Comparison of ENCODE assay signal across 20 cellular contexts in genomic region chr12:47858511-47859266, GRCh38. TPM values are rescaled to one million over a fixed set of nuclear protein-coding genes. Genes with fewer than 3 reads are reported as not detected.
DNase-seq lines count a peak whose midpoint lies in the region; ATAC-seq and TF ChIP-seq lines count a peak whose summit lies in the region.
"Had no signal": no experiment of that assay in that cellular context is flagged by ENCODE, and none has a peak within 500 bp of the region (broad histone marks: within the 10 kb centered on the region; RNA-seq: fewer than 3 reads in every experiment).

No MANE protein-coding gene starts in this region.

- intact Hi-C loops in activated naive CD4-positive, alpha-beta T cell treated with anti-CD3 and anti-CD28 coated beads for 36 hours (cut with micrococcal nuclease), result no loop called here
- intact Hi-C loops in activated CD4-positive, alpha-beta memory T cell treated with anti-CD3 and anti-CD28 coated beads for 36 hours (cut with micrococcal nuclease), result no loop called here
- intact Hi-C loops in esophagus squamous epithelium (cut with DNase I), result no loop called here

- CTCF ChIA-PET in activated naive CD4-positive, alpha-beta T cell treated with anti-CD3 and anti-CD28 coated beads for 36 hours (lab: Charles Lee), result interaction anchor here (0.9 to 1.1 kb wide), 2 partner anchors 20 to 26 kb away, joined by 3 read pairs; no protein-coding TSS in a partner anchor
- CTCF ChIA-PET in activated CD4-positive, alpha-beta memory T cell treated with anti-CD3 and anti-CD28 coated beads for 36 hours (lab: Charles Lee), result interaction anchor here (0.7 to 2.3 kb wide), 2 partner anchors 20 to 116 kb away, joined by 3 to 9 read pairs; no protein-coding TSS in a partner anchor

- TF ChIP-seq POLR2A in esophagus squamous epithelium (IDR thresholded peaks at IDR 0.05), result no peak

- H3K27ac ChIP-seq in esophagus squamous epithelium, result peak overlapping the region; percentile 68 to 86 (median 80)

- no peak for ATAC-seq in stimulated activated naive CD8-positive, alpha-beta T cell treated with anti-CD3 and anti-CD28 coated beads, Interleukin-15, amount 100 ng/mL, for 72 hours
- no peak for ATAC-seq in HG02884 (IDR thresholded peaks at IDR 0.05; ENCODE audit: unreplicated experiment)
- ATAC-seq: activated T-cell treated with anti-CD3 and anti-CD28 coated beads, Interleukin-2, amount 50 U/mL, for 4 hours; GM12878; GM23338 had no signal

- peaks cover 0 to 46% (median 12%) of the 10 kb centered on the region in 3 donors for H3K36me3 ChIP-seq in esophagus squamous epithelium

- H3K9me3 ChIP-seq in esophagus squamous epithelium, result no peaks in the 10 kb centered on the region

- no peak overlapping the region for H3K4me3 Mint-ChIP-seq in activated naive CD4-positive, alpha-beta T cell treated with anti-CD3 and anti-CD28 coated beads for 36 hours
- H3K4me3 Mint-ChIP-seq in activated CD4-positive, alpha-beta memory T cell treated with anti-CD3 and anti-CD28 coated beads for 36 hours, result no peak overlapping the region
- peak overlapping the region in 1 of 2 donors; percentile 27 for H3K4me3 Mint-ChIP-seq in stimulated activated naive CD8-positive, alpha-beta T cell treated with anti-CD3 and anti-CD28 coated beads, Interleukin-15, amount 100 ng/mL, for 72 hours
- H3K4me3 Mint-ChIP-seq in nephron progenitor cell, result no peak overlapping the region
- H3K4me3 Mint-ChIP-seq: activated T-cell treated with anti-CD3 and anti-CD28 coated beads, Interleukin-2, amount 50 U/mL, for 4 hours; GM23338; nephron had no signal

- no peaks in the 10 kb centered on the region for H3K9me3 Mint-ChIP-seq in activated naive CD4-positive, alpha-beta T cell treated with anti-CD3 and anti-CD28 coated beads for 36 hours
- H3K9me3 Mint-ChIP-seq in activated CD4-positive, alpha-beta memory T cell treated with anti-CD3 and anti-CD28 coated beads for 36 hours, result no peaks in the 10 kb centered on the region
- H3K9me3 Mint-ChIP-seq in stimulated activated naive CD8-positive, alpha-beta T cell treated with anti-CD3 and anti-CD28 coated beads, Interleukin-15, amount 100 ng/mL, for 72 hours, result no peaks in the 10 kb centered on the region
- H3K9me3 Mint-ChIP-seq in nephron progenitor cell, result no peaks in the 10 kb centered on the region
- H3K9me3 Mint-ChIP-seq: activated T-cell treated with anti-CD3 and anti-CD28 coated beads, Interleukin-2, amount 50 U/mL, for 4 hours; GM23338; nephron had no signal

- no peaks in the 10 kb centered on the region for H3K27me3 Mint-ChIP-seq in activated naive CD4-positive, alpha-beta T cell treated with anti-CD3 and anti-CD28 coated beads for 36 hours (ENCODE audit: low read depth)
- no peaks in the 10 kb centered on the region for H3K27me3 Mint-ChIP-seq in activated CD4-positive, alpha-beta memory T cell treated with anti-CD3 and anti-CD28 coated beads for 36 hours
- H3K27me3 Mint-ChIP-seq in stimulated activated naive CD8-positive, alpha-beta T cell treated with anti-CD3 and anti-CD28 coated beads, Interleukin-15, amount 100 ng/mL, for 72 hours, result no peaks in the 10 kb centered on the region
- H3K27me3 Mint-ChIP-seq in nephron progenitor cell (ENCODE audit: low read depth, poor library complexity), result peaks cover 22% of the 10 kb centered on the region

- DNase-seq in activated naive CD4-positive, alpha-beta T cell treated with anti-CD3 and anti-CD28 coated beads for 36 hours, result no peak
- DNase-seq in activated naive CD4-positive, alpha-beta T cell treated with Interleukin-2 at 50 U/mL for 16 hours, result no peak
- no peak for DNase-seq in activated CD4-positive, alpha-beta memory T cell treated with anti-CD3 and anti-CD28 coated beads for 36 hours
- DNase-seq in esophagus squamous epithelium (lab: John Stamatoyannopoulos, UW) (no peak), nephron progenitor cell (no peak)
- no peak for DNase-seq in stimulated activated naive CD8-positive, alpha-beta T cell treated with anti-CD3 and anti-CD28 coated beads, Interleukin-15, amount 100 ng/mL, for 72 hours
- no peak for DNase-seq in stimulated activated CD8-positive, alpha-beta memory T cell treated with anti-CD3 and anti-CD28 coated beads, Interleukin-4, amount 100 ng/mL, for 48 hours
- DNase-seq: activated T-cell treated with anti-CD3 and anti-CD28 coated beads, Interleukin-2, amount 50 U/mL, for 4 hours; aorta; COR-L47; Kasumi-1; NCI-H1436; NCI-H2227 treated with DMSO at 0.1 percent for 48 hours; T1000 had no signal

- peak overlapping the region; percentile 92 for H3K27ac Mint-ChIP-seq in activated naive CD4-positive, alpha-beta T cell treated with anti-CD3 and anti-CD28 coated beads for 36 hours
- H3K27ac Mint-ChIP-seq in activated CD4-positive, alpha-beta memory T cell treated with anti-CD3 and anti-CD28 coated beads for 36 hours, result peak overlapping the region; percentile 96
- H3K27ac Mint-ChIP-seq in stimulated activated naive CD8-positive, alpha-beta T cell treated with anti-CD3 and anti-CD28 coated beads, Interleukin-15, amount 100 ng/mL, for 72 hours, result peak overlapping the region; percentile 74 to 93
- no peak overlapping the region for H3K27ac Mint-ChIP-seq in nephron progenitor cell
- H3K27ac Mint-ChIP-seq: GM23338, nephron had no signal

- WGBS in esophagus squamous epithelium, 2 donors, result 51 to 77% methylated on average over 4 to 6 of the region's 8 CpGs

- peaks cover 58% of the 10 kb centered on the region for H3K36me3 Mint-ChIP-seq in activated naive CD4-positive, alpha-beta T cell treated with anti-CD3 and anti-CD28 coated beads for 36 hours (ENCODE audit: low read depth)
- H3K36me3 Mint-ChIP-seq in activated CD4-positive, alpha-beta memory T cell treated with anti-CD3 and anti-CD28 coated beads for 36 hours, result peaks cover 76% of the 10 kb centered on the region
- H3K36me3 Mint-ChIP-seq in nephron progenitor cell (ENCODE audit: low read depth), result no peaks in the 10 kb centered on the region

- no peaks in the 10 kb centered on the region for H3K27me3 ChIP-seq in esophagus squamous epithelium

- no peak overlapping the region for H3K4me3 ChIP-seq in esophagus squamous epithelium
- H3K4me3 ChIP-seq: GM12878, GM23338 had no signal

- H3K4me1 ChIP-seq in esophagus squamous epithelium, result peaks cover 14 to 57% (median 18%) of the 10 kb centered on the region in 3 donors

- H3K4me1 Mint-ChIP-seq in activated naive CD4-positive, alpha-beta T cell treated with anti-CD3 and anti-CD28 coated beads for 36 hours (ENCODE audit: low read depth), result peaks cover 44% of the 10 kb centered on the region
- H3K4me1 Mint-ChIP-seq in activated CD4-positive, alpha-beta memory T cell treated with anti-CD3 and anti-CD28 coated beads for 36 hours (ENCODE audit: low read depth), result peaks cover 51% of the 10 kb centered on the region
- peaks cover 63% of the 10 kb centered on the region for H3K4me1 Mint-ChIP-seq in stimulated activated naive CD8-positive, alpha-beta T cell treated with anti-CD3 and anti-CD28 coated beads, Interleukin-15, amount 100 ng/mL, for 72 hours
- no peaks in the 10 kb centered on the region for H3K4me1 Mint-ChIP-seq in nephron progenitor cell
- H3K4me1 Mint-ChIP-seq: GM23338, nephron had no signal

- peak in 1 of 6 experiments; percentile 8 for TF ChIP-seq CTCF in esophagus squamous epithelium (IDR thresholded peaks at IDR 0.05)
- TF ChIP-seq CTCF in nephron progenitor cell (IDR thresholded peaks at IDR 0.05), result no peak

- POLR2A ChIA-PET in activated CD4-positive, alpha-beta memory T cell treated with anti-CD3 and anti-CD28 coated beads for 36 hours (lab: Charles Lee), result interaction anchor here (0.9 kb wide), 1 partner anchor 51 kb away, joined by 3 read pairs; no protein-coding TSS in a partner anchor

RNA-seq across cellular contexts. Expression of gene HDAC7, which starts 39.0 kb away (rescaled TPM):
- total RNA-seq in activated naive CD4-positive, alpha-beta T cell treated with anti-CD3 and anti-CD28 coated beads for 36 hours, result 100 to 1,000 TPM; 272 to 289 TPM
- total RNA-seq in activated CD4-positive, alpha-beta memory T cell treated with anti-CD3 and anti-CD28 coated beads for 36 hours, result 100 to 1,000 TPM; 257 to 280 TPM
- total RNA-seq in esophagus squamous epithelium, result 10 to 100 TPM; 19.8 to 37.2 (median 24.0) TPM

RNA-seq across cellular contexts. Expression of gene VDR, which starts 46.1 kb away (rescaled TPM):
- 10 to 100 TPM; 56.4 to 57.7 TPM for total RNA-seq in activated naive CD4-positive, alpha-beta T cell treated with anti-CD3 and anti-CD28 coated beads for 36 hours
- 100 to 1,000 TPM; 156 TPM for total RNA-seq in activated CD4-positive, alpha-beta memory T cell treated with anti-CD3 and anti-CD28 coated beads for 36 hours
- 10 to 100 TPM; 16.6 to 25.0 (median 21.3) TPM for total RNA-seq in esophagus squamous epithelium
- total RNA-seq: lung microvascular endothelial cell, temporal lobe had no signal

Comparison
In these comparisons a context has a peak if more than half of its experiments do, and no peak if none do; other contexts are left out.
1. RNA of gene HDAC7, which starts 39.0 kb away (total RNA-seq): 272 to 289 TPM in activated naive CD4-positive, alpha-beta T cell treated with anti-CD3 and anti-CD28 coated beads for 36 hours and 257 to 280 TPM in activated CD4-positive, alpha-beta memory T cell treated with anti-CD3 and anti-CD28 coated beads for 36 hours; 19.8 to 37.2 TPM in esophagus squamous epithelium; every median in the first group is over 4 times any median in the second.